Comparison of ENCODE assay signal across 9 cellular contexts in genomic region chr22:45010532-45010900, GRCh38. TPM values are rescaled to one million over a fixed set of nuclear protein-coding genes. Genes with fewer than 3 reads are reported as not detected.
DNase-seq lines count a peak whose midpoint lies in the region; TF ChIP-seq lines count a peak whose summit lies in the region.
"Had no signal": no experiment of that assay in that cellular context is flagged by ENCODE, and none has a peak within 500 bp of the region (broad histone marks: within the 10 kb centered on the region; RNA-seq: fewer than 3 reads in every experiment).

No MANE protein-coding gene starts in this region.

- no peaks in the 10 kb centered on the region for H3K27me3 ChIP-seq in thyroid gland

- DNase-seq in activated CD4-positive, alpha-beta T cell treated with anti-CD3 and anti-CD28 coated beads, Interleukin-2, amount 10 ng/mL, durations not matched to agents 7 days and 5 days = no peak
- no peak for DNase-seq in activated CD4-positive, alpha-beta T cell treated with anti-CD3 and anti-CD28 coated beads, Interleukin-2, amount 50 U/mL, for 48 hours
- no peak for DNase-seq in activated T-helper 2 cell treated with anti-CD3 and anti-CD28 coated beads, Interferon-gamma antibody, Interleukin-2, Interleukin-4, amounts not matched to agents 10 μg/mL and 5 μg/mL and 100 μg/mL, durations not matched to agents 14 hours and 24 hours and 36 hours (ENCODE audit: low spot score)
- DNase-seq in immature natural killer cell = no peak
- DNase-seq in thyroid gland = peak in 1 of 2 donors; percentile 3
- no peak for DNase-seq in activated CD4-positive, CD25-positive, alpha-beta regulatory T cell (lab: John Stamatoyannopoulos, UW)
- no peak for DNase-seq in cerebellar nuclear complex (lab: John Stamatoyannopoulos, UW)
- DNase-seq in retina = no peak
- DNase-seq: GDM1 had no signal

- H3K9me3 Mint-ChIP-seq in activated CD4-positive, alpha-beta T cell treated with anti-CD3 and anti-CD28 coated beads, Interleukin-2, amount 10 ng/mL, durations not matched to agents 7 days and 5 days = no peaks in the 10 kb centered on the region
- H3K9me3 Mint-ChIP-seq in activated T-helper 2 cell treated with anti-CD3 and anti-CD28 coated beads, Interferon-gamma antibody, Interleukin-2, Interleukin-4, amounts not matched to agents 10 μg/mL and 5 μg/mL and 100 μg/mL, durations not matched to agents 14 hours and 24 hours and 36 hours = no peaks in the 10 kb centered on the region
- peaks cover 0 to 3% (median 0%) of the 10 kb centered on the region in 6 donors for H3K9me3 Mint-ChIP-seq in immature natural killer cell

- peaks cover 8% of the 10 kb centered on the region for H3K4me1 Mint-ChIP-seq in activated CD4-positive, alpha-beta T cell treated with anti-CD3 and anti-CD28 coated beads, Interleukin-2, amount 10 ng/mL, durations not matched to agents 7 days and 5 days
- peaks cover 10% of the 10 kb centered on the region for H3K4me1 Mint-ChIP-seq in activated T-helper 2 cell treated with anti-CD3 and anti-CD28 coated beads, Interferon-gamma antibody, Interleukin-2, Interleukin-4, amounts not matched to agents 10 μg/mL and 5 μg/mL and 100 μg/mL, durations not matched to agents 14 hours and 24 hours and 36 hours (ENCODE audit: low read depth)
- peaks cover 13 to 20% of the 10 kb centered on the region in 2 donors for H3K4me1 Mint-ChIP-seq in immature natural killer cell

- peak overlapping the region; percentile 43 for H3K27ac Mint-ChIP-seq in activated CD4-positive, alpha-beta T cell treated with anti-CD3 and anti-CD28 coated beads, Interleukin-2, amount 10 ng/mL, durations not matched to agents 7 days and 5 days
- peak overlapping the region; percentile 44 for H3K27ac Mint-ChIP-seq in activated T-helper 2 cell treated with anti-CD3 and anti-CD28 coated beads, Interferon-gamma antibody, Interleukin-2, Interleukin-4, amounts not matched to agents 10 μg/mL and 5 μg/mL and 100 μg/mL, durations not matched to agents 14 hours and 24 hours and 36 hours
- H3K27ac Mint-ChIP-seq in immature natural killer cell = no peak overlapping the region

- no peaks in the 10 kb centered on the region for H3K36me3 ChIP-seq in thyroid gland

- intact Hi-C loops in activated T-helper 2 cell treated with anti-CD3 and anti-CD28 coated beads, Interferon-gamma antibody, Interleukin-2, Interleukin-4, amounts not matched to agents 10 μg/mL and 5 μg/mL and 100 μg/mL, durations not matched to agents 14 hours and 24 hours and 36 hours (cut with micrococcal nuclease) = no loop called here
- intact Hi-C loops in thyroid gland (cut with DNase I) = no loop called here

- no peak overlapping the region for H3K27ac ChIP-seq in thyroid gland

- H3K4me1 ChIP-seq in thyroid gland = peaks cover 15 to 25% of the 10 kb centered on the region in 2 donors

- H3K27me3 Mint-ChIP-seq in activated CD4-positive, alpha-beta T cell treated with anti-CD3 and anti-CD28 coated beads, Interleukin-2, amount 10 ng/mL, durations not matched to agents 7 days and 5 days = peaks cover 44% of the 10 kb centered on the region
- peaks cover 42% of the 10 kb centered on the region for H3K27me3 Mint-ChIP-seq in activated T-helper 2 cell treated with anti-CD3 and anti-CD28 coated beads, Interferon-gamma antibody, Interleukin-2, Interleukin-4, amounts not matched to agents 10 μg/mL and 5 μg/mL and 100 μg/mL, durations not matched to agents 14 hours and 24 hours and 36 hours (ENCODE audit: low read depth)
- H3K27me3 Mint-ChIP-seq in immature natural killer cell (ENCODE audit: low read depth in 3 of 3) = peaks cover 16 to 26% (median 16%) of the 10 kb centered on the region in 3 donors

- H3K4me3 ChIP-seq in thyroid gland (replicated peaks in 1 of 3) = peak overlapping the region in 2 of 3 donors; percentile 30 to 55

- CTCF ChIA-PET in activated CD4-positive, alpha-beta T cell treated with anti-CD3 and anti-CD28 coated beads, Interleukin-2, amount 10 ng/mL, durations not matched to agents 7 days and 5 days (lab: Charles Lee) = no interaction called here

- H3K36me3 Mint-ChIP-seq in activated CD4-positive, alpha-beta T cell treated with anti-CD3 and anti-CD28 coated beads, Interleukin-2, amount 10 ng/mL, durations not matched to agents 7 days and 5 days (ENCODE audit: low read depth) = no peaks in the 10 kb centered on the region
- H3K36me3 Mint-ChIP-seq in activated T-helper 2 cell treated with anti-CD3 and anti-CD28 coated beads, Interferon-gamma antibody, Interleukin-2, Interleukin-4, amounts not matched to agents 10 μg/mL and 5 μg/mL and 100 μg/mL, durations not matched to agents 14 hours and 24 hours and 36 hours (ENCODE audit: low read depth) = no peaks in the 10 kb centered on the region
- H3K36me3 Mint-ChIP-seq in immature natural killer cell = peaks cover 0 to 4% (median 0%) of the 10 kb centered on the region in 3 donors

- no peak for TF ChIP-seq POLR2A in thyroid gland (IDR thresholded peaks at IDR 0.05)

- POLR2A ChIA-PET in activated CD4-positive, alpha-beta T cell treated with anti-CD3 and anti-CD28 coated beads, Interleukin-2, amount 10 ng/mL, durations not matched to agents 7 days and 5 days (lab: Charles Lee) = no interaction called here

- 1 to 2% methylated on average over 17 of the region's 17 CpGs for WGBS in thyroid gland, 2 donors

- peak overlapping the region; percentile 75 for H3K4me3 Mint-ChIP-seq in activated CD4-positive, alpha-beta T cell treated with anti-CD3 and anti-CD28 coated beads, Interleukin-2, amount 10 ng/mL, durations not matched to agents 7 days and 5 days
- H3K4me3 Mint-ChIP-seq in activated T-helper 2 cell treated with anti-CD3 and anti-CD28 coated beads, Interferon-gamma antibody, Interleukin-2, Interleukin-4, amounts not matched to agents 10 μg/mL and 5 μg/mL and 100 μg/mL, durations not matched to agents 14 hours and 24 hours and 36 hours (ENCODE audit: low read depth) = peak overlapping the region; percentile 82
- H3K4me3 Mint-ChIP-seq in immature natural killer cell = peak overlapping the region; percentile 64 to 86 (median 76)

- no peak for TF ChIP-seq CTCF in thyroid gland (IDR thresholded peaks at IDR 0.05)

- H3K9me3 ChIP-seq in thyroid gland = no peaks in the 10 kb centered on the region

RNA-seq across cellular contexts. Expression of gene PHF21B, which starts 0.7 kb away (rescaled TPM):
- not detected for total RNA-seq in activated CD4-positive, alpha-beta T cell treated with anti-CD3 and anti-CD28 coated beads, Interleukin-2, amount 10 ng/mL, durations not matched to agents 7 days and 5 days
- 0.30 and 1.2 TPM in 2 replicates for total RNA-seq in activated T-helper 2 cell treated with anti-CD3 and anti-CD28 coated beads, Interferon-gamma antibody, Interleukin-2, Interleukin-4, amounts not matched to agents 10 μg/mL and 5 μg/mL and 100 μg/mL, durations not matched to agents 14 hours and 24 hours and 36 hours
- polyA plus RNA-seq in immature natural killer cell = not detected
- 1 to 10 TPM in 3 of 4 donors, under 1 TPM in 1; 0.33 to 8.9 (median 2.2) TPM for total RNA-seq in thyroid gland

Comparison
In these comparisons a context has a peak if more than half of its experiments do, and no peak if none do; other contexts are left out.
1. H3K27ac Mint-ChIP-seq: peak in activated CD4-positive, alpha-beta T cell treated with anti-CD3 and anti-CD28 coated beads, Interleukin-2, amount 10 ng/mL, durations not matched to agents 7 days and 5 days (single experiment) and activated T-helper 2 cell treated with anti-CD3 and anti-CD28 coated beads, Interferon-gamma antibody, Interleukin-2, Interleukin-4, amounts not matched to agents 10 μg/mL and 5 μg/mL and 100 μg/mL, durations not matched to agents 14 hours and 24 hours and 36 hours (single experiment); none in immature natural killer cell (0 of 6).
2. Peak in every context shown above with its lines, with median percentiles within 50 percentile points of each other: H3K4me3 Mint-ChIP-seq.